8 cellular contexts compared by ENCODE assay signal in genomic region chr1:6246497-6247295, GRCh38. TPM values are rescaled to one million over a fixed set of nuclear protein-coding genes. Genes with fewer than 3 reads are reported as not detected.
DNase-seq lines count a peak whose midpoint lies in the region; ATAC-seq lines count a peak whose summit lies in the region.

No MANE protein-coding gene starts in this region.

- ATAC-seq in right cardiac atrium, result peak; percentile 66 to 69

- WGBS in right cardiac atrium, result 4% methylated on average over 28 of the region's 28 CpGs

- no peaks in the 10 kb centered on the region for H3K9me3 ChIP-seq in right cardiac atrium (ENCODE audit: control insufficient read depth, low read length)

- H3K27ac ChIP-seq in right cardiac atrium (ENCODE audit: low read length), result no peak overlapping the region

- no peaks in the 10 kb centered on the region for H3K27me3 ChIP-seq in right cardiac atrium (ENCODE audit: control insufficient read depth, insufficient read depth)

- H3K4me1 ChIP-seq in right cardiac atrium (ENCODE audit: control insufficient read depth, insufficient read depth, low read length), result no peaks in the 10 kb centered on the region

- intact Hi-C loops in right cardiac atrium (cut with DNase I), result loop anchor here (2.0 to 10.0 kb wide), 8 partner anchors 96 to 202 kb away; partner anchors contain the start of gene KCNAB2 (in 1 of the 4)

- peak; percentile 79 to 81 for DNase-seq in NCI-H524 (lab: John Stamatoyannopoulos, UW)
- no peak for DNase-seq in NCI-H524 treated with DMSO at 0.1 percent for 48 hours (lab: John Stamatoyannopoulos, UW)
- peak; percentile 90 for DNase-seq in NAMALWA (ENCODE audit: low spot score)
- DNase-seq in T-helper 2 cell, result peak; percentile 57 to 75 (median 71)
- DNase-seq in amniotic stem cell (lab: John Stamatoyannopoulos, UW), result peak; percentile 20
- DNase-seq in right cardiac atrium, result peak; percentile 84 to 92 (median 90)
- DNase-seq in retina, result peak; percentile 92
- no peak for DNase-seq in NCI-H1048 (lab: John Stamatoyannopoulos, UW)

- H3K4me3 ChIP-seq in right cardiac atrium (ENCODE audit: low read length), result no peak overlapping the region

RNA-seq across cellular contexts. Expression of gene HES3, which starts 2.7 kb away (rescaled TPM):
- not detected for total RNA-seq in right cardiac atrium
- not detected for polyA plus RNA-seq in right cardiac atrium

RNA-seq across cellular contexts. Expression of gene ICMT, which starts 10.9 kb away (rescaled TPM):
- total RNA-seq in right cardiac atrium, result 10 to 100 TPM; 52.1 to 59.6 (median 54.1) TPM
- 39.9 TPM for polyA plus RNA-seq in right cardiac atrium

RNA-seq across cellular contexts. Expression of gene GPR153, which starts 14.2 kb away (rescaled TPM):
- total RNA-seq in right cardiac atrium, result 10 to 100 TPM in 2 of 4 donors, 1 to 10 TPM in 2; 6.7 to 14.3 (median 10.5) TPM
- polyA plus RNA-seq in right cardiac atrium, result 9.3 TPM

RNA-seq across cellular contexts. Expression of gene RNF207, which starts 40.8 kb away (rescaled TPM):
- 10 to 100 TPM; 33.7 to 97.4 (median 63.7) TPM for total RNA-seq in right cardiac atrium
- 55.2 TPM for polyA plus RNA-seq in right cardiac atrium

RNA-seq across cellular contexts. Expression of gene RPL22, which starts 47.3 kb away (rescaled TPM):
- total RNA-seq in right cardiac atrium, result 100 to 1,000 TPM; 247 to 309 (median 276) TPM
- 260 TPM for polyA plus RNA-seq in right cardiac atrium

Comparison
In these comparisons a context has a peak if more than half of its experiments do, and no peak if none do; other contexts are left out.
1. DNase-seq: peak in NCI-H524 (2 of 2), NAMALWA (single experiment), T-helper 2 cell (5 of 5), amniotic stem cell (single experiment), right cardiac atrium (3 of 3) and retina (single experiment); none in NCI-H524 treated with DMSO at 0.1 percent for 48 hours (single experiment) and NCI-H1048 (single experiment).